ENCODE assay signal across 8 cellular contexts in the genomic region with DNA sequence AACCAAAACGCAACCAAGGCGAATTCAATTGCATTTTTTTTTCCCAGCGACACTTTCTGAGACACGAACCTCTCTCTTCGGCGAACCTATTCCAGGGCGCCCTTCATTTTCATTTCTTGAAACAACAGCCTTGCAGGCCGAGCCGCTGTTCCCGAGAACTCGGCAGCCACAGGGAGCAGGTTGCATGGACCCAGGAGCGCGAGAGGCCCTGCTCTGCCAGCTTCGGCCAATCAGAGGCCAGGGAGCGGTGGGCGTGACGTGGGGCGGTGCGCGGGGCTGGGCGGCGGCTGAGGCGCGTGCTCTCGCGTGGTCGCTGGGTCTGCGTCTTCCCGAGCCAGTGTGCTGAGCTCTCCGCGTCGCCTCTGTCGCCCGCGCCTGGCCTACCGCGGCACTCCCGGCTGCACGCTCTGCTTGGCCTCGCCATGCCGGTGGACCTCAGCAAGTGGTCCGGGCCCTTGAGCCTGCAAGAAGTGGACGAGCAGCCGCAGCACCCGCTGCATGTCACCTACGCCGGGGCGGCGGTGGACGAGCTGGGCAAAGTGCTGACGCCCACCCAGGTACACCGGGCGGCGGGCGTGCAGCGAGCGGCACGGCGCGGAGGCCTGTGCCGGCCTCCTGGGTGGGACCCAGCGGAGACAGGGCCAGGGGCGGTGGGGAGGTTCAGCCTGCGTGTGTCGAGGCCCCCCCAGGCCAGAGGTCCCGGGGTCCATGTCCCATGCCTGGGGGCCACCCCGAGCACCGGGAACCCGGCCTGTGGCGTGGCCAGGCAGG.
DNase-seq lines count a peak whose midpoint lies in the region; ATAC-seq and TF ChIP-seq lines count a peak whose summit lies in the region.

A gene (plus strand): TSS at position 337 of the 771 bp plus-strand sequence. CDS start 86 bp downstream, at position 423.

- peak within 1 kb of the TSS; percentile 91 for H3K27ac Mint-ChIP-seq in central memory CD8-positive, alpha-beta T cell (ENCODE audit: low read depth)

- H3K36me3 Mint-ChIP-seq in central memory CD8-positive, alpha-beta T cell (ENCODE audit: insufficient read depth), result peaks cover 20% of the 10 kb centered on the region

- H3K9me3 Mint-ChIP-seq in central memory CD8-positive, alpha-beta T cell, result no peaks in the 10 kb centered on the region

- peak within 1 kb of the TSS; percentile 90 for H3K4me3 Mint-ChIP-seq in central memory CD8-positive, alpha-beta T cell

- TF ChIP-seq CTCF in AG09309 (IDR thresholded peaks at IDR 0.05; ENCODE audit: control insufficient read depth, insufficient read depth, low read depth, low read length, missing control alignments), result no peak

- H3K27me3 Mint-ChIP-seq in central memory CD8-positive, alpha-beta T cell, result no peaks in the 10 kb centered on the region

- H3K4me1 Mint-ChIP-seq in central memory CD8-positive, alpha-beta T cell, result peaks cover 26% of the 10 kb centered on the region

- ATAC-seq in GM18909 (IDR thresholded peaks at IDR 0.05; ENCODE audit: poor library complexity, unreplicated experiment) (peak; percentile 96), HG03159 (IDR thresholded peaks at IDR 0.05; ENCODE audit: unreplicated experiment) (peak; percentile 96)
- ATAC-seq in activated CD4-positive, CD25-positive, alpha-beta regulatory T cell treated with anti-CD3 and anti-CD28 coated beads, Interleukin-2, amount 50 U/mL, for 24 hours, result peak; percentile 100
- peak; percentile 99 for ATAC-seq in central memory CD8-positive, alpha-beta T cell (replicated peaks; ENCODE audit: extremely low read depth, poor library complexity, severe bottlenecking)

- DNase-seq in AG09309 (ENCODE audit: low read depth) (peak; percentile 51), NCI-H446 (lab: John Stamatoyannopoulos, UW) (peak; percentile 71 to 92), islet precursor cell (peak; percentile 97)
- peak; percentile 87 to 88 for DNase-seq in central memory CD8-positive, alpha-beta T cell (ENCODE audit: low spot score in 2 of 2)
- peak; percentile 92 for DNase-seq in stimulated activated CD4-positive, alpha-beta T cell treated with anti-CD3 and anti-CD28 coated beads, Interleukin-12 subunit alpha, Interleukin-12 subunit beta, amount 100 ng/mL, for 4 hours

- H3K4me3 ChIP-seq in AG09309 (ENCODE audit: control insufficient read depth, low read depth, low read length), result peak within 1 kb of the TSS; percentile 87

Comparison
In these comparisons a context has a peak if more than half of its experiments do, and no peak if none do; other contexts are left out.
1. Peak in every context shown above with its lines: DNase-seq, ATAC-seq and H3K4me3 ChIP-seq.